Comparison of ENCODE assay signal across 13 cellular contexts in genomic region chr17:57032343-57032742, GRCh38. TPM values are rescaled to one million over a fixed set of nuclear protein-coding genes. Genes with fewer than 3 reads are reported as not detected.
DNase-seq lines count a peak whose midpoint lies in the region; ATAC-seq and TF ChIP-seq lines count a peak whose summit lies in the region.
"Had no signal": no experiment of that assay in that cellular context is flagged by ENCODE, and none has a peak within 500 bp of the region (broad histone marks: within the 10 kb centered on the region; RNA-seq: fewer than 3 reads in every experiment).

No MANE protein-coding gene starts in this region.

- H3K9me3 Mint-ChIP-seq in neural progenitor cell: peaks cover 18% of the 10 kb centered on the region

- no peak overlapping the region for H3K4me3 ChIP-seq in fibroblast of lung (replicated peaks in 1 of 4; ENCODE audit: control extremely low read depth in 1 of 4, insufficient read depth in 1 of 4, low read depth in 3 of 4, low read length in 4 of 4)
- H3K4me3 ChIP-seq in neural progenitor cell: no peak overlapping the region
- no peak overlapping the region for H3K4me3 ChIP-seq in aorta (ENCODE audit: low read length in 2 of 2)

- intact Hi-C loops in Right ventricle myocardium inferior (cut with DNase I): no loop called here
- intact Hi-C loops in cardiac septum (cut with DNase I): loop anchor here (2.0 kb wide), 1 partner anchor 52 kb away; the partner anchor contains the start of gene AKAP1
- intact Hi-C loops in aorta (cut with DNase I): loop anchor here in 1 of 2 donors (2.0 kb wide), 1 partner anchor 52 kb away; the partner anchor contains the start of gene AKAP1

- H3K4me1 ChIP-seq in fibroblast of lung (ENCODE audit: control insufficient read depth, extremely low read depth, insufficient read depth, low read length) (no peaks in the 10 kb centered on the region), neural progenitor cell (peaks cover 6% of the 10 kb centered on the region), aorta (ENCODE audit: control insufficient read depth in 1 of 2, insufficient read depth in 2 of 2, low read length in 2 of 2) (peaks cover 3 to 5% of the 10 kb centered on the region in 2 donors)

- H3K9me3 ChIP-seq in fibroblast of lung (ENCODE audit: control insufficient read depth, insufficient read depth, low read depth, low read length) (no peaks in the 10 kb centered on the region), neural progenitor cell (ENCODE audit: low read depth) (peaks cover 4% of the 10 kb centered on the region), aorta (ENCODE audit: control insufficient read depth, low read length) (no peaks in the 10 kb centered on the region)

- no peak for TF ChIP-seq CTCF in fibroblast of lung (conservative IDR thresholded peaks at IDR 0.05 in 1 of 2, IDR thresholded peaks at IDR 0.05 in 1 of 2; ENCODE audit: low read depth in 1 of 2, low read length in 2 of 2)
- TF ChIP-seq CTCF in neural progenitor cell (IDR thresholded peaks at IDR 0.05): no peak

- H3K36me3 ChIP-seq in fibroblast of lung (ENCODE audit: control insufficient read depth, insufficient read depth, low read length) (no peaks in the 10 kb centered on the region), neural progenitor cell (no peaks in the 10 kb centered on the region), aorta (ENCODE audit: control insufficient read depth in 1 of 2, insufficient read depth in 2 of 2, low read length in 1 of 2) (no peaks in the 10 kb centered on the region)

- H3K27ac Mint-ChIP-seq in neural progenitor cell: no peak overlapping the region

- no peak overlapping the region for H2AFZ ChIP-seq in fibroblast of lung (ENCODE audit: low read length)
- H2AFZ ChIP-seq in neural progenitor cell (replicated peaks): peak overlapping the region; percentile 10

- DNase-seq in Right ventricle myocardium inferior (ENCODE audit: missing footprints): peak; percentile 73
- no peak for DNase-seq in cardiac septum (ENCODE audit: low spot score)
- DNase-seq in fibroblast of lung (ENCODE audit: low read depth in 2 of 2): peak in 1 of 2 donors; percentile 29
- peak; percentile 13 for DNase-seq in neural progenitor cell (ENCODE audit: low spot score)
- DNase-seq in aorta: no peak
- DNase-seq in cerebellar cortex (ENCODE audit: low spot score): no peak
- no peak for DNase-seq in hepatic stellate cell (ENCODE audit: low spot score)
- DNase-seq: effector memory CD4-positive, alpha-beta T cell; glutamatergic neuron; GOT3; mesenchymal stem cell; NCI-H2081 had no signal

- peaks cover 3% of the 10 kb centered on the region for H3K36me3 Mint-ChIP-seq in neural progenitor cell

- peaks cover 3% of the 10 kb centered on the region for H3F3A ChIP-seq in neural progenitor cell (ENCODE audit: low read depth)

- H3K4me2 ChIP-seq in fibroblast of lung (ENCODE audit: extremely low read depth, insufficient read depth, low read length) (peak overlapping the region; percentile 35), neural progenitor cell (no peak overlapping the region)

- no peaks in the 10 kb centered on the region for H3K4me1 Mint-ChIP-seq in neural progenitor cell

- peak; percentile 58 for ATAC-seq in Right ventricle myocardium inferior
- ATAC-seq in aorta (ENCODE audit: low FRiP score): peak; percentile 56
- ATAC-seq in GM21723 (IDR thresholded peaks at IDR 0.05; ENCODE audit: unreplicated experiment): no peak

- H4K20me1 ChIP-seq in fibroblast of lung (ENCODE audit: control insufficient read depth, extremely low read depth, insufficient read depth, low read length) (no peaks in the 10 kb centered on the region), neural progenitor cell (ENCODE audit: low read depth) (no peaks in the 10 kb centered on the region)

- no peak overlapping the region for H3K4me3 Mint-ChIP-seq in neural progenitor cell

- 12 to 16% methylated on average over 8 of the region's 8 CpGs for WGBS in aorta, 2 donors

- H3K27ac ChIP-seq in fibroblast of lung (ENCODE audit: insufficient read depth, low read length) (no peak overlapping the region), neural progenitor cell (no peak overlapping the region), aorta (ENCODE audit: low read depth in 1 of 2, low read length in 2 of 2) (peak overlapping the region; percentile 43 to 88)

- H3K27me3 Mint-ChIP-seq in neural progenitor cell (ENCODE audit: insufficient read depth, low read depth): no peaks in the 10 kb centered on the region

- H3K27me3 ChIP-seq in fibroblast of lung (ENCODE audit: control insufficient read depth, insufficient read depth, low read length): peaks cover 3% of the 10 kb centered on the region
- H3K27me3 ChIP-seq in neural progenitor cell: no peaks in the 10 kb centered on the region
- H3K27me3 ChIP-seq in aorta (ENCODE audit: control insufficient read depth in 1 of 2, insufficient read depth in 2 of 2, low read length in 1 of 2): no peaks in the 10 kb centered on the region

- no peaks in the 10 kb centered on the region for H3K79me2 ChIP-seq in fibroblast of lung (ENCODE audit: control insufficient read depth, insufficient read depth, low read length)
- no peaks in the 10 kb centered on the region for H3K79me2 ChIP-seq in neural progenitor cell (ENCODE audit: low read depth)

- H3K9ac ChIP-seq in fibroblast of lung (ENCODE audit: insufficient read depth, low read length) (no peak overlapping the region), neural progenitor cell (no peak overlapping the region)

RNA-seq across cellular contexts. Expression of gene AKAP1, which starts 52.7 kb away (rescaled TPM):
- 226 TPM for total RNA-seq in Right ventricle myocardium inferior
- total RNA-seq in cardiac septum: 108 TPM
- 9.1 and 13.9 TPM in 2 replicates for total RNA-seq in fibroblast of lung
- 4.8 and 12.8 TPM in 2 replicates for polyA plus RNA-seq in fibroblast of lung
- 4.7 and 7.4 TPM in 2 replicates for polyA plus RNA-seq in fibroblast of lung (2012)
- 54.4 and 102 TPM in 2 replicates for polyA minus RNA-seq in fibroblast of lung (ENCODE audit: low replicate concordance)
- 8.8 and 13.4 TPM in 2 replicates for total RNA-seq in neural progenitor cell (ENCODE audit: low replicate concordance)
- total RNA-seq in aorta: 10 to 100 TPM; 62.4 to 68.9 TPM
- polyA plus RNA-seq in aorta: 10 to 100 TPM; 18.9 to 46.9 TPM

RNA-seq across cellular contexts. Expression of gene SCPEP1, which starts 54.4 kb away (rescaled TPM):
- total RNA-seq in Right ventricle myocardium inferior: 93.8 TPM
- 45.6 TPM for total RNA-seq in cardiac septum
- total RNA-seq in fibroblast of lung: 93.0 and 101 TPM in 2 replicates
- polyA plus RNA-seq in fibroblast of lung: 67.5 and 84.7 TPM in 2 replicates
- 45.9 and 50.2 TPM in 2 replicates for polyA plus RNA-seq in fibroblast of lung (2012)
- polyA minus RNA-seq in fibroblast of lung (ENCODE audit: low replicate concordance): 19.8 and 22.9 TPM in 2 replicates
- 28.7 and 39.5 TPM in 2 replicates for total RNA-seq in neural progenitor cell (ENCODE audit: low replicate concordance)
- 100 to 1,000 TPM in 1 of 2 donors, 10 to 100 TPM in 1; 81.1 to 113 TPM for total RNA-seq in aorta
- 100 to 1,000 TPM in 1 of 2 donors, 10 to 100 TPM in 1; 66.4 to 126 TPM for polyA plus RNA-seq in aorta

Comparison
In these comparisons a context has a peak if more than half of its experiments do, and no peak if none do; other contexts are left out.
1. DNase-seq: peak in Right ventricle myocardium inferior (single experiment) and neural progenitor cell (single experiment); none in cardiac septum (single experiment), aorta (0 of 2), cerebellar cortex (single experiment) and hepatic stellate cell (single experiment).
2. H3K27ac ChIP-seq: peak in aorta (2 of 2); none in fibroblast of lung (single experiment) and neural progenitor cell (single experiment).